ENCODE assay signal across 12 cellular contexts in the genomic region with DNA sequence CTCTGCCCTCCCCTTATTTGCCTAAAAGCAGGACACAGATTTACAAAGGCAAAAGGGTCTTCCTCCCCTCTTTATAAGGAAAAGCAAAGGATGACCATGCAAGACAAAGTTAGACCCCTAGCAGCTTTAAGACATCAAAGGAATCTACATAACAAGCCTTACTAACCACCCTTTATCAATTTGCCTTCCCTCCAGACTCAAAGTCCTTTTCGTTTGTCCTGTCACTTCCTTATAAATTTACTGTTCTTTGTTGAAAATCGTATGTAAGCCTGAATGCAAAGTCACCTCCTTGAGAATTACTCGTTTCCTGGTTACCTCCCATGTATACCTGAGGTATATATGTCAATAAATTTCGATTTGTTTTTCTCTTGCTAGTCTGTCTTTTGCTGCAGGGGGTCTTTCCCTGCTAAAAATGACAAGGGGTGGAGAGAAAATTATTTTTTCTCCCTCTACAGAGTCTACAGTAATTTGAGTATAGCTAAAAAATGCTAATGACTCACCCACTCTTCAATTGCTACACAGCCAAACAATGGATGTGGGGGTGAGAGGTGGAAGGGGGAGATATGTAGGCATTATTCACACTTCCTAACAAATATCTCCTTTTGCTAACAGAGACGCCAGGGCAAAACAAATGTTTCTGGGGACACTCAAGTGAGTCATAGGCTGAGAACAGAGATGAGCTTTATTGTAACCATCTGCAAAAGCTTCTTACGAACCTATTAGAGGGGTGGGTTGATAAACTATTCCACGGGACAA. TPM values are rescaled to one million over a fixed set of nuclear protein-coding genes. Genes with fewer than 3 reads are reported as not detected.
A peak's percentile ranks its signal among the peaks of the same experiment; 100 is the strongest.
DNase-seq lines count a peak whose midpoint lies in the region; ATAC-seq and TF ChIP-seq lines count a peak whose summit lies in the region.
"Had no signal": no experiment of that assay in that cellular context is flagged by ENCODE, and none has a peak within 500 bp of the region (broad histone marks: within the 10 kb centered on the region; RNA-seq: fewer than 3 reads in every experiment).

No MANE protein-coding gene starts in this region.

- ATAC-seq in GM18870 (IDR thresholded peaks at IDR 0.05; ENCODE audit: unreplicated experiment) (no peak), HG02973 (IDR thresholded peaks at IDR 0.05; ENCODE audit: unreplicated experiment) (no peak)
- ATAC-seq: natural killer cell treated with Interleukin-12 subunit alpha and Interleukin-12 subunit beta and Interleukin-15 and Interleukin-18, amount 100 ng/mL, for 72 hours; Panc1 had no signal

- peaks cover 99% of the 10 kb centered on the region for H3K4me1 Mint-ChIP-seq in brain
- H3K4me1 Mint-ChIP-seq: activated naive CD4-positive, alpha-beta T cell treated with anti-CD3 and anti-CD28 coated beads, Interleukin-2, amount 10 ng/mL, durations not matched to agents 7 days and 5 days had no signal

- peaks cover 23% of the 10 kb centered on the region for H3K36me3 Mint-ChIP-seq in brain
- H3K36me3 Mint-ChIP-seq: activated naive CD4-positive, alpha-beta T cell treated with anti-CD3 and anti-CD28 coated beads, Interleukin-2, amount 10 ng/mL, durations not matched to agents 7 days and 5 days; natural killer cell treated with Interleukin-12 subunit alpha and Interleukin-12 subunit beta and Interleukin-15 and Interleukin-18, amount 100 ng/mL, for 72 hours had no signal

- H3K27me3 Mint-ChIP-seq in brain = peaks cover 3% of the 10 kb centered on the region
- H3K27me3 Mint-ChIP-seq: natural killer cell treated with Interleukin-12 subunit alpha and Interleukin-12 subunit beta and Interleukin-15 and Interleukin-18, amount 100 ng/mL, for 72 hours had no signal

- TF ChIP-seq CTCF in AG09309 (IDR thresholded peaks at IDR 0.05; ENCODE audit: control insufficient read depth, insufficient read depth, low read depth, low read length, missing control alignments) (no peak), brain (conservative IDR thresholded peaks at IDR 0.05) (no peak)

- DNase-seq in AG09309 (ENCODE audit: low read depth) (peak; percentile 78), HT1080 (ENCODE audit: low read depth) (peak; percentile 98), kidney glomerular epithelial cell (lab: John Stamatoyannopoulos, UW) (peak; percentile 66), NCI-H2171 treated with DMSO at 0.1 percent for 48 hours (lab: John Stamatoyannopoulos, UW) (no peak), DMS 273 (lab: John Stamatoyannopoulos, UW; ENCODE audit: unreplicated experiment) (no peak)
- DNase-seq: activated naive CD4-positive, alpha-beta T cell treated with anti-CD3 and anti-CD28 coated beads, Interleukin-2, amount 10 ng/mL, durations not matched to agents 7 days and 5 days; testis had no signal

- H3K4me3 ChIP-seq in AG09309 (ENCODE audit: control insufficient read depth, low read depth, low read length) = peak overlapping the region; percentile 8; the same call in 1 of the 2 replicates
- H3K4me3 ChIP-seq: testis had no signal

- peak overlapping the region; percentile 57 to 96 (median 92) for H3K27ac Mint-ChIP-seq in brain
- H3K27ac Mint-ChIP-seq: activated naive CD4-positive, alpha-beta T cell treated with anti-CD3 and anti-CD28 coated beads, Interleukin-2, amount 10 ng/mL, durations not matched to agents 7 days and 5 days; natural killer cell treated with Interleukin-12 subunit alpha and Interleukin-12 subunit beta and Interleukin-15 and Interleukin-18, amount 100 ng/mL, for 72 hours had no signal

- H3K9me3 Mint-ChIP-seq in brain = no peaks in the 10 kb centered on the region
- H3K9me3 Mint-ChIP-seq: activated naive CD4-positive, alpha-beta T cell treated with anti-CD3 and anti-CD28 coated beads, Interleukin-2, amount 10 ng/mL, durations not matched to agents 7 days and 5 days; natural killer cell treated with Interleukin-12 subunit alpha and Interleukin-12 subunit beta and Interleukin-15 and Interleukin-18, amount 100 ng/mL, for 72 hours had no signal

- peak overlapping the region; percentile 69 to 83 (median 76) for H3K4me3 Mint-ChIP-seq in brain
- H3K4me3 Mint-ChIP-seq: activated naive CD4-positive, alpha-beta T cell treated with anti-CD3 and anti-CD28 coated beads, Interleukin-2, amount 10 ng/mL, durations not matched to agents 7 days and 5 days; natural killer cell treated with Interleukin-12 subunit alpha and Interleukin-12 subunit beta and Interleukin-15 and Interleukin-18, amount 100 ng/mL, for 72 hours had no signal

RNA-seq across cellular contexts. Expression of a gene that starts 13.2 kb away (rescaled TPM):
- 31.2 and 33.2 TPM in 2 replicates for total RNA-seq in HT1080 (2014; rRNA removed; shearing (Covaris generic))
- 20.1 and 25.0 TPM in 2 replicates for polyA plus RNA-seq in HT1080 (2015; cell fraction: cytosol; rRNA removed)
- 17.0 TPM in 2 replicates for polyA plus RNA-seq in HT1080 (2015; cell fraction: nucleus; rRNA removed)
- 188 TPM for polyA plus RNA-seq in brain (ENCODE audit: insufficient read depth, low read depth, low replicate concordance)

Comparison
In these comparisons a context has a peak if more than half of its experiments do, and no peak if none do; other contexts are left out.
1. DNase-seq: peak in AG09309 (single experiment), HT1080 (single experiment) and kidney glomerular epithelial cell (single experiment); none in NCI-H2171 treated with DMSO at 0.1 percent for 48 hours (single experiment) and DMS 273 (single experiment).